Comparison of ENCODE assay signal across 17 cellular contexts in genomic region chr19:18764591-18765051, GRCh38. TPM values are rescaled to one million over a fixed set of nuclear protein-coding genes. Genes with fewer than 3 reads are reported as not detected.
DNase-seq lines count a peak whose midpoint lies in the region; ATAC-seq and TF ChIP-seq lines count a peak whose summit lies in the region.
"Had no signal": no experiment of that assay in that cellular context is flagged by ENCODE, and none has a peak within 500 bp of the region (broad histone marks: within the 10 kb centered on the region; RNA-seq: fewer than 3 reads in every experiment).

No MANE protein-coding gene starts in this region.

- H3K27me3 Mint-ChIP-seq in HFFc6 (ENCODE audit: insufficient read depth) (no peaks in the 10 kb centered on the region; the same call in none of the 2 replicates), neural crest cell (ENCODE audit: low read depth) (no peaks in the 10 kb centered on the region)

- H3K27me3 ChIP-seq in SJCRH30 (no peaks in the 10 kb centered on the region), BE2C (no peaks in the 10 kb centered on the region)
- H3K27me3 ChIP-seq: heart right ventricle had no signal

- TF ChIP-seq CTCF in HFFc6 (IDR thresholded peaks at IDR 0.05): no peak
- TF ChIP-seq CTCF in neural crest cell (conservative IDR thresholded peaks at IDR 0.05): no peak
- no peak for TF ChIP-seq CTCF in BE2C (IDR thresholded peaks at IDR 0.05; ENCODE audit: low read depth, low read length)

- H3K36me3 Mint-ChIP-seq in HFFc6 (ENCODE audit: low read depth) (no peaks in the 10 kb centered on the region), neural crest cell (ENCODE audit: low read depth) (no peaks in the 10 kb centered on the region)

- peak overlapping the region; percentile 74 for H3K4me3 Mint-ChIP-seq in HFFc6
- no peak overlapping the region for H3K4me3 Mint-ChIP-seq in neural crest cell

- H3K36me3 ChIP-seq in SJCRH30 (no peaks in the 10 kb centered on the region), BE2C (no peaks in the 10 kb centered on the region)
- H3K36me3 ChIP-seq: WERI-Rb-1 had no signal

- no peak overlapping the region for H3K4me3 ChIP-seq in SJCRH30
- H3K4me3 ChIP-seq in BE2C (ENCODE audit: low read depth, low read length): no peak overlapping the region
- H3K4me3 ChIP-seq: coronary artery, heart right ventricle had no signal

- peak overlapping the region; percentile 64 for H3K27ac ChIP-seq in SJCRH30
- H3K27ac ChIP-seq: coronary artery, heart right ventricle, WERI-Rb-1 had no signal

- H3K9me3 Mint-ChIP-seq in HFFc6 (no peaks in the 10 kb centered on the region), neural crest cell (no peaks in the 10 kb centered on the region)
- H3K9me3 Mint-ChIP-seq: activated T-helper 2 cell treated with anti-CD3 and anti-CD28 coated beads, Interferon-gamma antibody, Interleukin-2, Interleukin-4, amounts not matched to agents 10 μg/mL and 5 μg/mL and 100 μg/mL, durations not matched to agents 14 hours and 24 hours and 36 hours had no signal

- H3K27ac Mint-ChIP-seq in HFFc6 (peak overlapping the region; percentile 93), neural crest cell (ENCODE audit: unreplicated experiment) (peak overlapping the region; percentile 35)
- H3K27ac Mint-ChIP-seq: activated T-helper 2 cell treated with anti-CD3 and anti-CD28 coated beads, Interferon-gamma antibody, Interleukin-2, Interleukin-4, amounts not matched to agents 10 μg/mL and 5 μg/mL and 100 μg/mL, durations not matched to agents 14 hours and 24 hours and 36 hours had no signal

- peaks cover 62% of the 10 kb centered on the region for H3K4me1 ChIP-seq in SJCRH30
- peaks cover 47% of the 10 kb centered on the region for H3K4me1 ChIP-seq in BE2C

- DNase-seq in A172 (ENCODE audit: low spot score) (peak; percentile 76), HFFc6 (peak; percentile 39), SJCRH30 (peak; percentile 54 to 64), neural crest cell (ENCODE audit: low read depth, low spot score) (no peak), COLO668 (lab: John Stamatoyannopoulos, UW; ENCODE audit: unreplicated experiment) (no peak), BE2C (no peak)
- no peak for DNase-seq in stimulated activated naive CD4-positive, alpha-beta T cell treated with Interleukin-2 at 50 U/mL for 16 hours (lab: John Stamatoyannopoulos, UW)
- DNase-seq: Calu3, heart right ventricle, midbrain, NCI-H2227 treated with DMSO at 0.1 percent for 48 hours had no signal

- peaks cover 18% of the 10 kb centered on the region for H3K4me1 Mint-ChIP-seq in HFFc6 (ENCODE audit: low read depth)
- no peaks in the 10 kb centered on the region for H3K4me1 Mint-ChIP-seq in neural crest cell

- H3K9me3 ChIP-seq in SJCRH30 (replicated peaks) (no peaks in the 10 kb centered on the region), BE2C (no peaks in the 10 kb centered on the region)
- H3K9me3 ChIP-seq: heart right ventricle had no signal

- ATAC-seq in HG02642 (IDR thresholded peaks at IDR 0.05; ENCODE audit: poor library complexity, unreplicated experiment): no peak
- ATAC-seq: heart right ventricle had no signal

RNA-seq across cellular contexts. Expression of gene COMP, which starts 26.5 kb away (rescaled TPM):
- not detected in 2 replicates for total RNA-seq in A172 (2014; rRNA removed; shearing (Covaris generic))
- total RNA-seq in HFFc6 (2021; fragmentation: NEBNext Ultra II Directional; extraction: Animal tissue kit (Norgen Biotek cat#: 25700)): 1 to 10 TPM in 3 of 6 experiments, under 1 TPM in 3; 0.67 to 6.1 (median 0.98) TPM
- not detected in 2 replicates for total RNA-seq in SJCRH30 (2014; rRNA removed; shearing (Covaris generic))
- not detected in 2 replicates for total RNA-seq in neural crest cell
- polyA plus RNA-seq in BE2C (2012; ENCODE audit: insufficient read depth, insufficient read length, low read depth): 1.2 TPM
- total RNA-seq: A673; activated T-helper 2 cell treated with anti-CD3 and anti-CD28 coated beads, Interferon-gamma antibody, Interleukin-2, Interleukin-4, amounts not matched to agents 10 μg/mL and 5 μg/mL and 100 μg/mL, durations not matched to agents 14 hours and 24 hours and 36 hours; Calu3; kidney epithelial cell had no signal

Comparison
In these comparisons a context has a peak if more than half of its experiments do, and no peak if none do; other contexts are left out.
1. DNase-seq: peak in A172 (single experiment), HFFc6 (single experiment) and SJCRH30 (2 of 2); none in neural crest cell (single experiment), stimulated activated naive CD4-positive, alpha-beta T cell treated with Interleukin-2 at 50 U/mL for 16 hours (single experiment), COLO668 (single experiment) and BE2C (single experiment).